Comparison of ENCODE assay signal across 18 cellular contexts in genomic region chr16:69748694-69749345, GRCh38.
"Had no signal": no experiment of that assay in that cellular context is flagged by ENCODE, and none has a peak within 500 bp of the region (broad histone marks: within the 10 kb centered on the region; RNA-seq: fewer than 3 reads in every experiment).

No MANE protein-coding gene starts in this region.

- H3K27me3 ChIP-seq: dorsolateral prefrontal cortex, heart left ventricle, neutrophil, right atrium auricular region, testis, tibial nerve had no signal

- FAIRE-seq: frontal cortex, small intestine had no signal

- H3K9me3 Mint-ChIP-seq: naive thymus-derived CD8-positive, alpha-beta T cell had no signal

- H3K27ac ChIP-seq: coronary artery, dorsolateral prefrontal cortex, heart left ventricle, neutrophil, right atrium auricular region, tibial nerve had no signal

- H3K4me3 ChIP-seq: coronary artery, dorsolateral prefrontal cortex, heart left ventricle, mucosa of descending colon, right atrium auricular region, testis, tibial nerve had no signal

- DNase-seq: dorsolateral prefrontal cortex; effector CD8-positive, alpha-beta T cell; heart left ventricle; hippocampal formation; left colon; mammary epithelial cell; mucosa of descending colon; naive thymus-derived CD8-positive, alpha-beta T cell; small intestine; stimulated activated CD4-positive, alpha-beta T cell treated with anti-CD3 and anti-CD28 coated beads, Interleukin-2, amount 100 ng/mL, for 48 hours; stimulated activated naive CD8-positive, alpha-beta T cell treated with anti-CD3 and anti-CD28 coated beads, Interleukin-15, Interleukin-2, amounts not matched to agents 100 U/mL and 50 U/mL, for 24 hours; testis had no signal

- H3K27me3 Mint-ChIP-seq: naive thymus-derived CD8-positive, alpha-beta T cell had no signal

- H3K9me3 ChIP-seq: heart left ventricle, mucosa of descending colon, neutrophil, right atrium auricular region, testis, tibial nerve had no signal

- ATAC-seq: esophagus mucosa; heart left ventricle; left colon; mucosa of descending colon; naive thymus-derived CD8-positive, alpha-beta T cell; stimulated activated naive CD8-positive, alpha-beta T cell treated with anti-CD3 and anti-CD28 coated beads, Interleukin-15, Interleukin-2, amounts not matched to agents 100 U/mL and 50 U/mL, for 24 hours had no signal

- H3K4me3 Mint-ChIP-seq: naive thymus-derived CD8-positive, alpha-beta T cell had no signal
